28 cellular contexts compared by ENCODE assay signal in the genomic region with DNA sequence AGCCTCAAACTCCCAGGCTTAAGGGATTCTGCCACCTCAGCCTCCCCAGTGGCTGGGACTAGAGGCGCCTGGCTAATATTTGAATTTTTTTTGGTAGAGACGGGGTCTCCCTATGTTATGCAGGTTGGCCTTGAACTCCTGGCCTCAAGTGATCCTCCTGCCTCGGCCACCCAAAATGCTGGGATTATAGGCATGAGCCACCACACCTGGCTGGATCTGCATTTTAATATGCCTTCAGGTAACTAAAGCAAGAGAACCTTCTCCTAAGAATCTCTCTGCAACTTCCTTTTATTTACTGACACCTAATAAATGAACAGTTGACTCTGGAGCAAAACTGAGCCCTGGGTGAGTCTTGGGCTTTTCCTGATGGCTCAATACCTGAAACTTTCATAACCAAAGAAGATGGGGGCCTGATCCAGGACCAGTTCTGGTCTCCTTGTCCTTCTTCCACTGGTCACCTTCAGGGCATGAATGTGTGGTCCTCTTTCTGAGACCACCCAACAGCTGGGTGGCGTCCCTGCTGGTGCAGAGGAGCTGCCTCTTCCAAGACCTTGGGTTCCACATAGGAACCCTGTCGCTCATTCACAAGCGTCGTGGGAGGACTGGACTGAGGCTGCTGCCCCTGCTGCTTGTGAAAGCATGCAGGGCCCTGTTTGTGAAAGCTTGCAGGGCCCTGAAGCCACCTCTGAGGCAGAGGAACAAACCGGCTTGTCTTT. TPM values are rescaled to one million over a fixed set of nuclear protein-coding genes. Genes with fewer than 3 reads are reported as not detected.
A peak's percentile ranks its signal among the peaks of the same experiment; 100 is the strongest.
DNase-seq lines count a peak whose midpoint lies in the region; ATAC-seq, FAIRE-seq and TF ChIP-seq lines count a peak whose summit lies in the region.
"Had no signal": no experiment of that assay in that cellular context is flagged by ENCODE, and none has a peak within 500 bp of the region (broad histone marks: within the 10 kb centered on the region; RNA-seq: fewer than 3 reads in every experiment).

No MANE protein-coding gene starts in this region.

- no peak overlapping the region for H3K4me2 ChIP-seq in neural progenitor cell

- intact Hi-C loops in CD4-positive, alpha-beta T cell (cut with DNase I, micrococcal nuclease) = loop anchor here (2.0 to 5.0 kb wide), 3 partner anchors 42 to 72 kb away; a partner anchor contains a TSS
- intact Hi-C loops in body of pancreas (cut with DNase I) = no loop called here

- H3F3A ChIP-seq in neural progenitor cell (ENCODE audit: low read depth) = no peaks in the 10 kb centered on the region

- POLR2A ChIA-PET in CD4-positive, alpha-beta T cell (lab: Charles Lee) = interaction anchor here (1.1 kb wide), 1 partner anchor 62 kb away, joined by 3 read pairs; no protein-coding TSS in a partner anchor

- DNase-seq in CD4-positive, alpha-beta T cell = no peak
- DNase-seq in GM12891 (ENCODE audit: insufficient read length, low spot score) (no peak), neural progenitor cell (ENCODE audit: low spot score) (no peak), SHP77 (lab: John Stamatoyannopoulos, UW) (no peak), progenitor cell of endocrine pancreas (ENCODE audit: low spot score, unreplicated experiment) (no peak), body of pancreas (no peak)
- DNase-seq: activated CD4-positive, alpha-beta memory T cell treated with anti-CD3 and anti-CD28 coated beads, Interleukin-2, amount 10 ng/mL, durations not matched to agents 7 days and 5 days; activated naive CD4-positive, alpha-beta T cell; C1 segment of cervical spinal cord; dorsolateral prefrontal cortex; EL; glutamatergic neuron; H7; islet precursor cell; KG1; left ventricle myocardium superior; NCI-H146; NCI-H2107; NCI-H748 treated with DMSO at 0.1 percent for 48 hours; stimulated activated CD4-positive, alpha-beta T cell treated with anti-CD3 and anti-CD28 coated beads, Interleukin-1b, Interleukin-23, amount 100 ng/mL, for 48 hours; trophoblast cell had no signal

- peaks cover 60% of the 10 kb centered on the region for H3K4me1 Mint-ChIP-seq in CD4-positive, alpha-beta T cell (ENCODE audit: low read depth)
- H3K4me1 Mint-ChIP-seq in activated T-helper 17 cell treated with anti-CD3 and anti-CD28 coated beads, Interleukin-2, amount 50 U/mL, for 72 hours = peaks cover 38% of the 10 kb centered on the region
- peaks cover 24% of the 10 kb centered on the region for H3K4me1 Mint-ChIP-seq in neural progenitor cell
- H3K4me1 Mint-ChIP-seq in progenitor cell of endocrine pancreas (ENCODE audit: low read depth) = peaks cover 2% of the 10 kb centered on the region

- H3K27ac Mint-ChIP-seq in CD4-positive, alpha-beta T cell = peak overlapping the region; percentile 72
- peak overlapping the region; percentile 89 for H3K27ac Mint-ChIP-seq in activated T-helper 17 cell treated with anti-CD3 and anti-CD28 coated beads, Interleukin-2, amount 50 U/mL, for 72 hours
- H3K27ac Mint-ChIP-seq in neural progenitor cell (no peak overlapping the region), progenitor cell of endocrine pancreas (no peak overlapping the region)

- H3K9me3 ChIP-seq in CD4-positive, alpha-beta T cell (ENCODE audit: control insufficient read depth, low read length) = no peaks in the 10 kb centered on the region
- H3K9me3 ChIP-seq in neural progenitor cell (ENCODE audit: low read depth) (no peaks in the 10 kb centered on the region), body of pancreas (no peaks in the 10 kb centered on the region)

- no peaks in the 10 kb centered on the region for H4K20me1 ChIP-seq in neural progenitor cell (ENCODE audit: low read depth)

- ATAC-seq in CD4-positive, alpha-beta T cell (ENCODE audit: poor library complexity) = no peak
- no peak for ATAC-seq in activated T-helper 17 cell treated with anti-CD3 and anti-CD28 coated beads, Interleukin-2, amount 50 U/mL, for 72 hours (replicated peaks)
- ATAC-seq in body of pancreas = no peak
- ATAC-seq: activated CD4-positive, CD25-positive, alpha-beta regulatory T cell treated with anti-CD3 and anti-CD28 coated beads, Interleukin-2, amount 50 U/mL, for 24 hours; left ventricle myocardium superior had no signal

- H3K27me3 ChIP-seq in CD4-positive, alpha-beta T cell (ENCODE audit: control insufficient read depth, insufficient read depth, low read length) = no peaks in the 10 kb centered on the region
- H3K27me3 ChIP-seq in neural progenitor cell (no peaks in the 10 kb centered on the region), body of pancreas (no peaks in the 10 kb centered on the region)
- H3K27me3 ChIP-seq: dorsolateral prefrontal cortex had no signal

- H3K4me3 Mint-ChIP-seq in CD4-positive, alpha-beta T cell = no peak overlapping the region
- H3K4me3 Mint-ChIP-seq in activated T-helper 17 cell treated with anti-CD3 and anti-CD28 coated beads, Interleukin-2, amount 50 U/mL, for 72 hours = peak overlapping the region; percentile 75
- peak overlapping the region; percentile 33 for H3K4me3 Mint-ChIP-seq in neural progenitor cell
- no peak overlapping the region for H3K4me3 Mint-ChIP-seq in progenitor cell of endocrine pancreas (ENCODE audit: low read depth)

- 87 to 94% methylated on average over 5 to 8 of the region's 8 CpGs for WGBS in body of pancreas, 2 donors

- CTCF ChIA-PET in CD4-positive, alpha-beta T cell (lab: Charles Lee) = no interaction called here

- no peak for TF ChIP-seq POLR2A in GM12891 (IDR thresholded peaks at IDR 0.05; ENCODE audit: low read depth, low read length)
- TF ChIP-seq POLR2A in body of pancreas (IDR thresholded peaks at IDR 0.05) = no peak

- H2AFZ ChIP-seq in neural progenitor cell (replicated peaks) = no peak overlapping the region

- no peak for TF ChIP-seq CTCF in CD4-positive, alpha-beta T cell (IDR thresholded peaks at IDR 0.05)
- TF ChIP-seq CTCF in neural progenitor cell (IDR thresholded peaks at IDR 0.05) (no peak), progenitor cell of endocrine pancreas (IDR thresholded peaks at IDR 0.05; ENCODE audit: unreplicated experiment) (no peak), body of pancreas (IDR thresholded peaks at IDR 0.05) (no peak)

- H3K27ac ChIP-seq in CD4-positive, alpha-beta T cell (ENCODE audit: low read depth, low read length) = no peak overlapping the region
- H3K27ac ChIP-seq in neural progenitor cell (no peak overlapping the region), body of pancreas (no peak overlapping the region)
- H3K27ac ChIP-seq: epithelial cell of prostate had no signal

- H3K9ac ChIP-seq in neural progenitor cell = no peak overlapping the region

- H3K36me3 Mint-ChIP-seq in CD4-positive, alpha-beta T cell (ENCODE audit: low read depth) = peaks cover 16% of the 10 kb centered on the region
- peaks cover 26% of the 10 kb centered on the region for H3K36me3 Mint-ChIP-seq in activated T-helper 17 cell treated with anti-CD3 and anti-CD28 coated beads, Interleukin-2, amount 50 U/mL, for 72 hours (ENCODE audit: low read depth)
- H3K36me3 Mint-ChIP-seq in neural progenitor cell = no peaks in the 10 kb centered on the region
- H3K36me3 Mint-ChIP-seq in progenitor cell of endocrine pancreas (ENCODE audit: insufficient read depth) = peaks cover 4% of the 10 kb centered on the region

- FAIRE-seq in GM12891 (lab: Jason Lieb, UNC) = peak; percentile 47

- H3K4me3 ChIP-seq in neural progenitor cell (no peak overlapping the region), body of pancreas (no peak overlapping the region)
- H3K4me3 ChIP-seq: dorsolateral prefrontal cortex, smooth muscle cell had no signal

- no peaks in the 10 kb centered on the region for H3K36me3 ChIP-seq in neural progenitor cell
- H3K36me3 ChIP-seq in body of pancreas (replicated peaks in 1 of 2; ENCODE audit: insufficient read depth in 1 of 2, low read depth in 2 of 2) = peaks cover 0 to 6% of the 10 kb centered on the region in 2 donors

- H3K4me1 ChIP-seq in neural progenitor cell = no peaks in the 10 kb centered on the region
- H3K4me1 ChIP-seq in body of pancreas = no peaks in the 10 kb centered on the region

- no peaks in the 10 kb centered on the region for H3K79me2 ChIP-seq in neural progenitor cell (ENCODE audit: low read depth)

- no peaks in the 10 kb centered on the region for H3K27me3 Mint-ChIP-seq in CD4-positive, alpha-beta T cell
- H3K27me3 Mint-ChIP-seq in activated T-helper 17 cell treated with anti-CD3 and anti-CD28 coated beads, Interleukin-2, amount 50 U/mL, for 72 hours = no peaks in the 10 kb centered on the region
- peaks cover 5% of the 10 kb centered on the region for H3K27me3 Mint-ChIP-seq in neural progenitor cell (ENCODE audit: insufficient read depth, low read depth)
- no peaks in the 10 kb centered on the region for H3K27me3 Mint-ChIP-seq in progenitor cell of endocrine pancreas

- H3K9me3 Mint-ChIP-seq in CD4-positive, alpha-beta T cell = no peaks in the 10 kb centered on the region
- H3K9me3 Mint-ChIP-seq in activated T-helper 17 cell treated with anti-CD3 and anti-CD28 coated beads, Interleukin-2, amount 50 U/mL, for 72 hours = no peaks in the 10 kb centered on the region
- no peaks in the 10 kb centered on the region for H3K9me3 Mint-ChIP-seq in neural progenitor cell
- no peaks in the 10 kb centered on the region for H3K9me3 Mint-ChIP-seq in progenitor cell of endocrine pancreas (ENCODE audit: low read depth)
- H3K9me3 Mint-ChIP-seq: activated CD4-positive, alpha-beta memory T cell treated with anti-CD3 and anti-CD28 coated beads, Interleukin-2, amount 10 ng/mL, durations not matched to agents 7 days and 5 days had no signal

TF ChIP-seq in GM12891, 5 proteins besides CTCF, POLR2A, EP300 and RAD21:
- TF ChIP-seq POU2F2 (IDR thresholded peaks at IDR 0.05; ENCODE audit: low read depth, low read length) (no peak), SPI1 (IDR thresholded peaks at IDR 0.05; ENCODE audit: low read depth, low read length) (no peak), POLR2AphosphoS5 (IDR thresholded peaks at IDR 0.05; ENCODE audit: low read depth, low read length) (no peak), TAF1 (IDR thresholded peaks at IDR 0.05; ENCODE audit: low read depth, low read length) (0 out of 2 replicates have a peak, but pooled peaks have one; percentile 0), PAX5 (IDR thresholded peaks at IDR 0.05; ENCODE audit: insufficient read depth, low read length, severe bottlenecking) (no peak)
TF ChIP-seq in GM12891: peak in this region for 1.

RNA-seq across cellular contexts. Expression of a gene that starts 28.2 kb away (rescaled TPM):
- total RNA-seq in CD4-positive, alpha-beta T cell = 1 to 10 TPM; 6.5 to 7.4 TPM
- polyA plus RNA-seq in GM12891 (2012; ENCODE audit: low read depth, missing spikeins) = 1.7 TPM
- total RNA-seq in activated T-helper 17 cell treated with anti-CD3 and anti-CD28 coated beads, Interleukin-2, amount 50 U/mL, for 72 hours = under 1 TPM; 0.15 to 0.19 TPM
- total RNA-seq in neural progenitor cell (ENCODE audit: low replicate concordance) = not detected in 2 replicates
- not detected in 2 replicates for total RNA-seq in progenitor cell of endocrine pancreas
- not detected for total RNA-seq in body of pancreas
- total RNA-seq: cerebellum; H7; left ventricle myocardium superior; smooth muscle cell; T-helper 1 cell treated with Interleukin-12 subunit alpha and Interleukin-12 subunit beta and Interleukin-4 antibody, amounts not matched to agents 30 ng/mL and 1 ng/mL, for 36 hours had no signal
- polyA plus RNA-seq: AG04450, smooth muscle cell had no signal

RNA-seq across cellular contexts. Expression of a gene that starts 28.7 kb away (rescaled TPM):
- 1 to 10 TPM; 1.7 to 2.0 TPM for total RNA-seq in CD4-positive, alpha-beta T cell
- 0.26 TPM for polyA plus RNA-seq in GM12891 (2012; ENCODE audit: low read depth, missing spikeins)
- 10 to 100 TPM; 13.7 to 25.4 TPM for total RNA-seq in activated T-helper 17 cell treated with anti-CD3 and anti-CD28 coated beads, Interleukin-2, amount 50 U/mL, for 72 hours
- total RNA-seq in neural progenitor cell (ENCODE audit: low replicate concordance) (not detected in 2 replicates), progenitor cell of endocrine pancreas (not detected in 2 replicates), body of pancreas (1 to 10 TPM in 1 of 2 donors, not detected in 1; 2.9 TPM)
- total RNA-seq: cerebellum, H7 had no signal
- polyA plus RNA-seq: AG04450 had no signal

Comparison
In these comparisons a context has a peak if more than half of its experiments do, and no peak if none do; other contexts are left out.
1. H3K27ac Mint-ChIP-seq: peak in CD4-positive, alpha-beta T cell (single experiment) and activated T-helper 17 cell treated with anti-CD3 and anti-CD28 coated beads, Interleukin-2, amount 50 U/mL, for 72 hours (single experiment); none in neural progenitor cell (single experiment) and progenitor cell of endocrine pancreas (single experiment).
2. H3K4me3 Mint-ChIP-seq: peak in activated T-helper 17 cell treated with anti-CD3 and anti-CD28 coated beads, Interleukin-2, amount 50 U/mL, for 72 hours (single experiment) and neural progenitor cell (single experiment); none in CD4-positive, alpha-beta T cell (single experiment) and progenitor cell of endocrine pancreas (single experiment).